In genomic region chr12:16393126-16393525, GRCh38 we compare ENCODE assay signal across 18 cellular contexts.
"Had no signal": no experiment of that assay in that cellular context is flagged by ENCODE, and none has a peak within 500 bp of the region (broad histone marks: within the 10 kb centered on the region; RNA-seq: fewer than 3 reads in every experiment).

No MANE protein-coding gene starts in this region.

- H3K27ac ChIP-seq: esophagus squamous epithelium, gastroesophageal sphincter, left lung, pancreas, psoas muscle, thoracic aorta, transverse colon had no signal

- H3K27me3 ChIP-seq: esophagus squamous epithelium, gastroesophageal sphincter, left lung, pancreas, transverse colon had no signal

- H3K4me3 ChIP-seq: esophagus squamous epithelium, gastroesophageal sphincter, left lung, lung, pancreas, psoas muscle, thoracic aorta, transverse colon had no signal

- H3K4me1 ChIP-seq: esophagus squamous epithelium, gastroesophageal sphincter, left lung, pancreas, psoas muscle, transverse colon had no signal

- H3K9me3 ChIP-seq: pancreas, thoracic aorta had no signal

- H3K36me3 ChIP-seq: esophagus squamous epithelium, gastroesophageal sphincter, left lung, pancreas, thoracic aorta, transverse colon had no signal

- DNase-seq: dermis blood vessel endothelial cell; esophagus squamous epithelium; foreskin fibroblast; immature natural killer cell; left lung; mesendoderm; naive B cell; occipital lobe; pancreas; psoas muscle; stimulated activated CD4-positive, alpha-beta T cell treated with anti-CD3 and anti-CD28 coated beads, Interleukin-2, amount 100 ng/mL, for 24 hours; stimulated activated CD4-positive, alpha-beta T cell treated with anti-CD3 and anti-CD28 coated beads, Interleukin-4, amount 100 ng/mL, for 4 hours; stimulated activated naive B cell treated with anti-CD40 and anti-IgM and Interleukin-4, amounts not matched to agents 10 μg/mL and 1 μg/mL and 100 μg/mL, for 72 hours; stimulated activated naive CD8-positive, alpha-beta T cell treated with anti-CD3 and anti-CD28 coated beads, Interleukin-15, amount 100 ng/mL, for 72 hours; transverse colon had no signal
